In the genomic region with DNA sequence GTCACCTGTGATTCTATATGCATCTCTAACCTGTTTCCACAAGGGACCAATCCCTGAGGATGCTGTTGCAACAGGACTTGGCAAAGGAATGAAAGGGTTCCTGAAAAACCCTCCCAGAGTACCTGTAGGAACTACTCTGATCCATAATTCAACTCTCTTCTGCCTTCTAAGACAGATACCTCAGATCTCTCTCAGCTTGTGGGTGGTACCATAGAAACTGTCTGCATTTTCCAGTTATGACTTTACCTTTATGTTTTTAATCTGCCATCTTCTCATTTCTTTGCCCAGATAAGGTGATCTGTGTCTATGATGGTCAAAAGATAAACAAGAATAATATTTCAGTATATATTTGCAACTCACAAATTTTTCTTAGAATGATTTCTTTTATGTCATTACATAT, we compare ENCODE assay signal across 24 cellular contexts.
"Had no signal": no experiment of that assay in that cellular context is flagged by ENCODE, and none has a peak within 500 bp of the region (broad histone marks: within the 10 kb centered on the region; RNA-seq: fewer than 3 reads in every experiment).

No MANE protein-coding gene starts in this region.

- H3K9me3 ChIP-seq: Peyer's patch, SJCRH30, SK-N-SH had no signal

- DNase-seq: activated CD4-positive, alpha-beta memory T cell treated with anti-CD3 and anti-CD28 coated beads for 36 hours; activated CD4-positive, alpha-beta T cell treated with anti-CD3 and anti-CD28 coated beads, Interleukin-2, amount 10 ng/mL, durations not matched to agents 7 days and 5 days; activated CD4-positive, CD25-positive, alpha-beta regulatory T cell treated with anti-CD3 and anti-CD28 coated beads, Interleukin-2, amount 50 U/mL, for 72 hours; activated effector memory CD4-positive, alpha-beta T cell treated with Interleukin-2 at 50 U/mL for 16 hours; activated naive CD4-positive, alpha-beta T cell treated with anti-CD3 and anti-CD28 coated beads for 36 hours; amygdala; brain microvascular endothelial cell; IMR-90; Kasumi-1; KBM-7; NCI-H1105 treated with DMSO at 0.1 percent for 48 hours; NCI-H1436 treated with DMSO at 0.1 percent for 48 hours; NCI-H187; NCI-H2081; NCI-H510A treated with DMSO at 0.1 percent for 48 hours; NCI-H69; NK-92 treated with Interleukin-12 subunit alpha and Interleukin-12 subunit beta, amount 100 ng/mL, for 24 hours; OCI-M1; Peyer's patch; Right ventricle myocardium superior; SJCRH30; SK-N-SH had no signal

- H3K9me3 Mint-ChIP-seq: activated CD4-positive, alpha-beta memory T cell treated with anti-CD3 and anti-CD28 coated beads for 36 hours; activated CD4-positive, alpha-beta T cell treated with anti-CD3 and anti-CD28 coated beads, Interleukin-2, amount 10 ng/mL, durations not matched to agents 7 days and 5 days; activated naive CD4-positive, alpha-beta T cell treated with anti-CD3 and anti-CD28 coated beads for 36 hours had no signal

- H3K36me3 ChIP-seq: brain microvascular endothelial cell had no signal

- H3K4me3 Mint-ChIP-seq: activated CD4-positive, alpha-beta memory T cell treated with anti-CD3 and anti-CD28 coated beads for 36 hours; activated CD4-positive, alpha-beta T cell treated with anti-CD3 and anti-CD28 coated beads, Interleukin-2, amount 10 ng/mL, durations not matched to agents 7 days and 5 days; activated naive CD4-positive, alpha-beta T cell treated with anti-CD3 and anti-CD28 coated beads for 36 hours had no signal

- H3K27ac Mint-ChIP-seq: activated CD4-positive, alpha-beta memory T cell treated with anti-CD3 and anti-CD28 coated beads for 36 hours; activated CD4-positive, alpha-beta T cell treated with anti-CD3 and anti-CD28 coated beads, Interleukin-2, amount 10 ng/mL, durations not matched to agents 7 days and 5 days; activated naive CD4-positive, alpha-beta T cell treated with anti-CD3 and anti-CD28 coated beads for 36 hours had no signal

- H3K27me3 ChIP-seq: brain microvascular endothelial cell, cardiac muscle cell, Peyer's patch, SJCRH30 had no signal

- H3K27me3 Mint-ChIP-seq: activated CD4-positive, alpha-beta memory T cell treated with anti-CD3 and anti-CD28 coated beads for 36 hours; activated CD4-positive, alpha-beta T cell treated with anti-CD3 and anti-CD28 coated beads, Interleukin-2, amount 10 ng/mL, durations not matched to agents 7 days and 5 days had no signal

- H3K4me3 ChIP-seq: cardiac muscle cell, Peyer's patch, SJCRH30 had no signal

- H3K27ac ChIP-seq: brain microvascular endothelial cell, cardiac muscle cell, Peyer's patch, RWPE1, SJCRH30 had no signal
